1 cellular context compared by ENCODE assay signal in genomic region chr1:218588555-218589172, GRCh38.
A peak's percentile ranks its signal among the peaks of the same experiment; 100 is the strongest.
TF ChIP-seq lines count a peak whose summit lies in the region.

No MANE protein-coding gene starts in this region.

TF ChIP-seq in A549, 52 proteins besides CTCF, POLR2A, EP300 and RAD21:
- TF ChIP-seq MAFK (IDR thresholded peaks at IDR 0.05; ENCODE audit: partially characterized antibody) (peak; percentile 78), TP53 (CRISPR knock-in tag; IDR thresholded peaks at IDR 0.05) (no peak), RARB (CRISPR knock-in tag; IDR thresholded peaks at IDR 0.05) (no peak), NPAS2 (CRISPR knock-in tag; IDR thresholded peaks at IDR 0.05; ENCODE audit: borderline replicate concordance) (no peak)
TF ChIP-seq in A549: peak in this region for 1.
